16 cellular contexts compared by ENCODE assay signal in the genomic region with DNA sequence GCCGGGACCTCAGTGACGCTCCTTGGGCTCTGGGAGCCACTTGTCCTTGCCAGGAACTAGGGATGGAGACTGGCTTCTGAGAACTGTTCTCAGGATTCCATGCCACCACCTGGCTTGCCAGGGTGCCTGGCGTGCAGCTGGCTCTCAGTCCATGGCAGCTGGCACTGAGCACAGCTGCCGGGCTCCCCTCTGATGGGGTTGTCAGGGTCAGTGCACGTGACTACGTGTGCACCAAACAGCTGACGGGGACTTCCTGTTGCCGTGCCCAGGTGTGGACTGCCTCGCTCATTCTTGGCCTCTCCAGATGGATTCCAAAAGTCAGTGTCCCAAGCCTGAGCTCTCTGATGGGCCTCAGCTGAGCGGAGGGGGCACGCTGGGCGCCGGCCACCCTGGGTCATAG. TPM values are rescaled to one million over a fixed set of nuclear protein-coding genes. Genes with fewer than 3 reads are reported as not detected.
DNase-seq lines count a peak whose midpoint lies in the region; ATAC-seq lines count a peak whose summit lies in the region.
"Had no signal": no experiment of that assay in that cellular context is flagged by ENCODE, and none has a peak within 500 bp of the region (broad histone marks: within the 10 kb centered on the region; RNA-seq: fewer than 3 reads in every experiment).

No MANE protein-coding gene starts in this region.

- peak; percentile 7 for DNase-seq in DMS153 (lab: John Stamatoyannopoulos, UW)
- no peak for DNase-seq in DMS153 treated with DMSO at 0.1 percent for 48 hours (lab: John Stamatoyannopoulos, UW; ENCODE audit: unreplicated experiment)
- peak; percentile 37 for DNase-seq in NCI-H1105 treated with DMSO at 0.1 percent for 48 hours (lab: John Stamatoyannopoulos, UW)
- DNase-seq in RPMI8226 = peak; percentile 87
- DNase-seq in MG63 = no peak
- no peak for DNase-seq in NCI-H2107 (lab: John Stamatoyannopoulos, UW)
- DNase-seq: 8988T, Calu3, H9, KBM-7, NCI-H1436, NCI-H82 had no signal

- ATAC-seq in GM21367 (IDR thresholded peaks at IDR 0.05; ENCODE audit: unreplicated experiment) = no peak

- peak overlapping the region in 8 of 11 experiments; percentile 56 to 92 (median 82); a peak in 15 of 22 replicates for H3K4me2 ChIP-seq in BLaER1 treated with 17β-estradiol and CSF1 and Interleukin-3, amounts not matched to agents 10 nM and 100 nM

- H3K9ac ChIP-seq in BLaER1 treated with 17β-estradiol and CSF1 and Interleukin-3, amounts not matched to agents 10 nM and 100 nM = no peak overlapping the region

- H3K9me3 ChIP-seq in BLaER1 treated with 17β-estradiol and CSF1 and Interleukin-3, amounts not matched to agents 10 nM and 100 nM (replicated peaks in 1 of 11) = no peaks in the 10 kb centered on the region
- H3K9me3 ChIP-seq in MG63 = no peaks in the 10 kb centered on the region
- H3K9me3 ChIP-seq: SJSA1 had no signal

- no peaks in the 10 kb centered on the region for H3K36me3 ChIP-seq in BLaER1 treated with 17β-estradiol and CSF1 and Interleukin-3, amounts not matched to agents 10 nM and 100 nM
- no peaks in the 10 kb centered on the region for H3K36me3 ChIP-seq in MG63
- H3K36me3 ChIP-seq: SJSA1 had no signal

- no peak overlapping the region for H3K4me3 ChIP-seq in BLaER1 treated with 17β-estradiol and CSF1 and Interleukin-3, amounts not matched to agents 10 nM and 100 nM
- no peak overlapping the region for H3K4me3 ChIP-seq in MG63
- H3K4me3 ChIP-seq: SJSA1 had no signal

- peaks cover 13 to 60% (median 39%) of the 10 kb centered on the region in 10 experiments; a peak in 18 of 20 replicates for H3K4me1 ChIP-seq in BLaER1 treated with 17β-estradiol and CSF1 and Interleukin-3, amounts not matched to agents 10 nM and 100 nM
- H3K4me1 ChIP-seq: SJSA1 had no signal

- peaks cover 0 to 56% (median 0%) of the 10 kb centered on the region in 11 experiments; a peak in 6 of 22 replicates for H4K20me1 ChIP-seq in BLaER1 treated with 17β-estradiol and CSF1 and Interleukin-3, amounts not matched to agents 10 nM and 100 nM

- no peaks in the 10 kb centered on the region for H3K27me3 ChIP-seq in BLaER1 treated with 17β-estradiol and CSF1 and Interleukin-3, amounts not matched to agents 10 nM and 100 nM
- H3K27me3 ChIP-seq in MG63 = peaks cover 11% of the 10 kb centered on the region

- no peak overlapping the region for H3K27ac ChIP-seq in BLaER1 treated with 17β-estradiol and CSF1 and Interleukin-3, amounts not matched to agents 10 nM and 100 nM
- H3K27ac ChIP-seq: SJSA1 had no signal

RNA-seq across cellular contexts. Expression of a gene that starts 9.4 kb away (rescaled TPM):
- total RNA-seq in MG63 (2014; rRNA removed; shearing (Covaris generic); ENCODE audit: low replicate concordance) = not detected in 2 replicates
- total RNA-seq: Calu3, M059J, SJSA1 had no signal

RNA-seq across cellular contexts. Expression of a gene that starts 12.1 kb away (rescaled TPM):
- not detected in 2 replicates for total RNA-seq in MG63 (2014; rRNA removed; shearing (Covaris generic); ENCODE audit: low replicate concordance)
- total RNA-seq: Calu3, H9, M059J, SJSA1 had no signal

RNA-seq across cellular contexts. Expression of a gene that starts 48.3 kb away (rescaled TPM):
- not detected in 2 replicates for total RNA-seq in MG63 (2014; rRNA removed; shearing (Covaris generic); ENCODE audit: low replicate concordance)
- total RNA-seq: Calu3, M059J, SJSA1 had no signal

Comparison
In these comparisons a context has a peak if more than half of its experiments do, and no peak if none do; other contexts are left out.
1. DNase-seq: peak in DMS153 (single experiment), NCI-H1105 treated with DMSO at 0.1 percent for 48 hours (single experiment) and RPMI8226 (single experiment); none in DMS153 treated with DMSO at 0.1 percent for 48 hours (single experiment), MG63 (single experiment) and NCI-H2107 (single experiment).